18 cellular contexts compared by ENCODE assay signal in the genomic region with DNA sequence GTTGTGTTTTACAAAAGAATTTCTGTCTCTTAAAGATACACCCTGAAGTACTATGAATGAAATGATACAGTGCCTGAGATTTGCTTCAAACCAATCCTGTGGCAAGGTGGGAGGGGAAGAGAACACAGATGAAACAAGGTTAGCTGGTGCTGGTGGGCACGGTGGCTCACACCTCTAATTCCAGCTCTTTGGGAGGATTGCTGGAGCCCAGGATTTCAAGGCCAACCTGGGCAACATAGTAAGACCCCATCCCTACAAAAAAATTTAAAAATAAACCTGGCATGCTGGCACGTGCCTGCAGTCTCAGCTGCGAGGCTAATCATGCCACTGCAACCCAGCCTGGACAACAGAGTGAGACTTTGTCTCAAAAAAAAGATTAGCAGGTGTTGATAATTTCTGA.
DNase-seq lines count a peak whose midpoint lies in the region; ATAC-seq, FAIRE-seq and TF ChIP-seq lines count a peak whose summit lies in the region.
"Had no signal": no experiment of that assay in that cellular context is flagged by ENCODE, and none has a peak within 500 bp of the region (broad histone marks: within the 10 kb centered on the region; RNA-seq: fewer than 3 reads in every experiment).

No MANE protein-coding gene starts in this region.

- BruUV-seq in HepG2 (replicated peaks; lab: Mats Ljungman, UMichigan) = no TSS peak

- WGBS in HepG2 (ENCODE audit: low lambda C conversion rate) = 6% methylated on average over 3 of the region's 3 CpGs
- WGBS in right lobe of liver (ENCODE audit: insufficient coverage, low coverage, low lambda C conversion rate, missing lambda C conversion rate) = 44% methylated on average over 2 of the region's 3 CpGs
- 60 to 80% methylated on average over 3 of the region's 3 CpGs for WGBS in thyroid gland, 2 donors

- TF ChIP-seq EP300 in HepG2 (IDR thresholded peaks at IDR 0.05; ENCODE audit: low read depth in 2 of 2, low read length in 2 of 2) (no peak), HepG2 (CRISPR knock-in tag; IDR thresholded peaks at IDR 0.05; ENCODE audit: borderline replicate concordance) (no peak)

- H3K4me3 ChIP-seq in HepG2 (replicated peaks in 1 of 3; ENCODE audit: insufficient read depth in 1 of 3, low read depth in 2 of 3, low read length in 3 of 3) = no peak overlapping the region
- no peak overlapping the region for H3K4me3 ChIP-seq in right lobe of liver
- H3K4me3 ChIP-seq in HEK293 (ENCODE audit: low read depth, low read length) = no peak overlapping the region
- H3K4me3 ChIP-seq in thyroid gland (replicated peaks in 1 of 3) = no peak overlapping the region
- no peak overlapping the region for H3K4me3 ChIP-seq in foreskin fibroblast (ENCODE audit: low read depth in 1 of 2, low read length in 2 of 2)

- H3K27ac Mint-ChIP-seq in WTC11 = no peak overlapping the region
- H3K27ac Mint-ChIP-seq: CD4-positive, alpha-beta memory T cell had no signal

- H3K4me2 ChIP-seq in HepG2 (ENCODE audit: low read depth, low read length) = no peak overlapping the region
- H3K4me2 ChIP-seq: KMS-11 had no signal

- in situ Hi-C loops in HepG2 (cut with HindIII; ENCODE audit: extremely low pct_ligation_motif_present, low pct_unique_long_range_greater_than_20kb) = no loop called here
- in situ Hi-C loops in GM13977 (cut with MboI; ENCODE audit: low pct_unique_long_range_greater_than_20kb, low sequenced_read_pairs, unreplicated experiment) = no loop called here

- H3K9ac ChIP-seq in HepG2 (ENCODE audit: insufficient read depth, low read depth, low read length) = no peak overlapping the region
- H3K9ac ChIP-seq: KMS-11 had no signal

- H3K9me3 ChIP-seq in HepG2 (ENCODE audit: low read length) (no peaks in the 10 kb centered on the region), right lobe of liver (no peaks in the 10 kb centered on the region), HEK293 (ENCODE audit: control insufficient read depth, insufficient read depth, low read depth, low read length) (no peaks in the 10 kb centered on the region), thyroid gland (no peaks in the 10 kb centered on the region)
- H3K9me3 ChIP-seq: BE2C had no signal

- H2AFZ ChIP-seq in HepG2 (ENCODE audit: low read length) = no peak overlapping the region

- FAIRE-seq in HepG2 (lab: Jason Lieb, UNC) = no peak
- FAIRE-seq: A204.1, GM12892, H1 had no signal

- no peak overlapping the region for H3K27ac ChIP-seq in HepG2 (ENCODE audit: extremely low read length, insufficient read depth, low read length)
- no peak overlapping the region for H3K27ac ChIP-seq in right lobe of liver
- no peak overlapping the region for H3K27ac ChIP-seq in HEK293 (ENCODE audit: extremely low read depth, low read depth, low read length)
- H3K27ac ChIP-seq in thyroid gland = peak overlapping the region; percentile 64 to 88 (median 79)
- H3K27ac ChIP-seq: C4-2B, KMS-11 had no signal

- no peaks in the 10 kb centered on the region for H3K36me3 ChIP-seq in HepG2 (replicated peaks in 1 of 2; ENCODE audit: control insufficient read depth in 1 of 2, insufficient read depth in 2 of 2, low read length in 2 of 2)
- no peaks in the 10 kb centered on the region for H3K36me3 ChIP-seq in right lobe of liver
- no peaks in the 10 kb centered on the region for H3K36me3 ChIP-seq in HEK293 (ENCODE audit: control insufficient read depth in 2 of 2, insufficient read depth in 1 of 2, low read length in 2 of 2)
- no peaks in the 10 kb centered on the region for H3K36me3 ChIP-seq in thyroid gland
- H3K36me3 ChIP-seq: BE2C had no signal

- DNase-seq in HepG2 (ENCODE audit: low spot score) (no peak), right lobe of liver (no peak), WTC11 (ENCODE audit: low spot score) (no peak), thyroid gland (no peak), NCI-H82 treated with DMSO at 0.1 percent for 48 hours (lab: John Stamatoyannopoulos, UW; ENCODE audit: unreplicated experiment) (no peak), foreskin fibroblast (no peak), GM13977 (ENCODE audit: low spot score) (no peak)
- DNase-seq: ACHN; CD4-positive, alpha-beta memory T cell; GDM1; H9 had no signal

- no peaks in the 10 kb centered on the region for H3K27me3 Mint-ChIP-seq in WTC11 (ENCODE audit: low read depth)

- intact Hi-C loops in HepG2 (cut with micrococcal nuclease; ENCODE audit: unreplicated experiment) = no loop called here
- intact Hi-C loops in right lobe of liver (cut with DNase I) = no loop called here
- intact Hi-C loops in thyroid gland (cut with DNase I) = no loop called here

- no peaks in the 10 kb centered on the region for H4K20me1 ChIP-seq in HepG2 (ENCODE audit: insufficient read depth, low read length)

- H3K4me1 ChIP-seq in HepG2 (ENCODE audit: insufficient read depth, low read length) (peaks cover 12% of the 10 kb centered on the region), right lobe of liver (no peaks in the 10 kb centered on the region), HEK293 (ENCODE audit: control insufficient read depth, insufficient read depth, low read length) (no peaks in the 10 kb centered on the region), thyroid gland (peaks cover 15 to 19% of the 10 kb centered on the region in 2 donors)
- H3K4me1 ChIP-seq: BE2C had no signal

- peaks cover 5 to 13% of the 10 kb centered on the region in 2 experiments; a peak in 3 of 5 replicates for H3K27me3 ChIP-seq in HepG2 (ENCODE audit: control insufficient read depth in 1 of 2, insufficient read depth in 2 of 2, low read length in 2 of 2)
- no peaks in the 10 kb centered on the region for H3K27me3 ChIP-seq in right lobe of liver
- no peaks in the 10 kb centered on the region for H3K27me3 ChIP-seq in thyroid gland
- H3K27me3 ChIP-seq: BE2C had no signal

- TF ChIP-seq POLR2A in HepG2 (IDR thresholded peaks at IDR 0.05; ENCODE audit: insufficient read depth in 1 of 2, low read depth in 2 of 2, low read length in 2 of 2) = no peak
- no peak for TF ChIP-seq POLR2A in right lobe of liver (IDR thresholded peaks at IDR 0.05)
- no peak for TF ChIP-seq POLR2A in thyroid gland (IDR thresholded peaks at IDR 0.05)

- no peaks in the 10 kb centered on the region for H3K9me3 Mint-ChIP-seq in WTC11
- H3K9me3 Mint-ChIP-seq: CD4-positive, alpha-beta memory T cell; H9 had no signal

- CTCF ChIA-PET in HepG2 (lab: Yijun Ruan, JAX; ENCODE audit: low intra/inter-chr PET ratio, low total read pairs) (no interaction called here), HEK293 (lab: Yijun Ruan, JAX) (no interaction called here), WTC11 (lab: Charles Lee) (interaction anchor here (1.0 to 1.5 kb wide), 3 partner anchors 20 to 29 kb away, joined by 4 to 7 read pairs (median 5); no protein-coding TSS in a partner anchor)

- TF ChIP-seq RAD21 in HepG2 (CRISPR knock-in tag; IDR thresholded peaks at IDR 0.05) = no peak

- no peak overlapping the region for H3K4me3 Mint-ChIP-seq in WTC11
- H3K4me3 Mint-ChIP-seq: CD4-positive, alpha-beta memory T cell; H9 had no signal

- TF ChIP-seq CTCF in HepG2 (CRISPR knock-in tag; IDR thresholded peaks at IDR 0.05) (no peak), right lobe of liver (IDR thresholded peaks at IDR 0.05) (no peak), HEK293 (tag by site-specific recombination; IDR thresholded peaks at IDR 0.05) (no peak), WTC11 (IDR thresholded peaks at IDR 0.05) (no peak), thyroid gland (IDR thresholded peaks at IDR 0.05) (no peak), foreskin fibroblast (IDR thresholded peaks at IDR 0.05; ENCODE audit: low read depth, low read length) (no peak), GM13977 (IDR thresholded peaks at IDR 0.05; ENCODE audit: extremely low read depth, insufficient read depth, missing control alignments) (no peak)

- POLR2A ChIA-PET in HepG2 (lab: Yijun Ruan, JAX) = interaction anchor here (0.7 kb wide), 1 partner anchor 31 kb away, joined by 3 read pairs; no protein-coding TSS in a partner anchor
- POLR2A ChIA-PET in HEK293 (lab: Yijun Ruan, JAX) = no interaction called here
- POLR2A ChIA-PET in WTC11 (lab: Charles Lee) = interaction anchor here (0.6 to 0.7 kb wide), 2 partner anchors 192 to 575 kb away, joined by 3 to 5 read pairs; no protein-coding TSS in a partner anchor

- H3K4me1 Mint-ChIP-seq in WTC11 = peaks cover 12% of the 10 kb centered on the region

- no peaks in the 10 kb centered on the region for H3K79me2 ChIP-seq in HepG2 (ENCODE audit: insufficient read depth, low read length)

- ATAC-seq in HepG2 (no peak), right lobe of liver (no peak), WTC11 (no peak)

- H3K36me3 Mint-ChIP-seq in WTC11 = no peaks in the 10 kb centered on the region
- H3K36me3 Mint-ChIP-seq: CD4-positive, alpha-beta memory T cell had no signal

TF ChIP-seq in HEK293, 187 proteins besides CTCF, POLR2A, EP300 and RAD21:
- TF ChIP-seq ZBTB8A (tag by site-specific recombination; IDR thresholded peaks at IDR 0.05) (no peak), YY2 (tag by site-specific recombination; IDR thresholded peaks at IDR 0.05) (no peak), ZNF548 (tag by site-specific recombination; IDR thresholded peaks at IDR 0.05) (no peak), ZNF121 (tag by site-specific recombination; IDR thresholded peaks at IDR 0.05) (peak; percentile 55; the same call in 1 of the 2 replicates)

TF ChIP-seq in WTC11, 78 proteins besides CTCF, POLR2A, EP300 and RAD21:
- TF ChIP-seq, protein P1, sequence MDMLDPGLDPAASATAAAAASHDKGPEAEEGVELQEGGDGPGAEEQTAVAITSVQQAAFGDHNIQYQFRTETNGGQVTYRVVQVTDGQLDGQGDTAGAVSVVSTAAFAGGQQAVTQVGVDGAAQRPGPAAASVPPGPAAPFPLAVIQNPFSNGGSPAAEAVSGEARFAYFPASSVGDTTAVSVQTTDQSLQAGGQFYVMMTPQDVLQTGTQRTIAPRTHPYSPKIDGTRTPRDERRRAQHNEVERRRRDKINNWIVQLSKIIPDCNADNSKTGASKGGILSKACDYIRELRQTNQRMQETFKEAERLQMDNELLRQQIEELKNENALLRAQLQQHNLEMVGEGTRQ (CRISPR knock-in tag; IDR thresholded peaks at IDR 0.05) = no peak
- TF ChIP-seq ZNF121 (CRISPR knock-in tag; IDR thresholded peaks at IDR 0.05) = peak; percentile 68; the same call in 1 of the 2 replicates

Comparison
In these comparisons a context has a peak if more than half of its experiments do, and no peak if none do; other contexts are left out.
1. H3K27ac ChIP-seq: peak in thyroid gland (3 of 3); none in HepG2 (single experiment), right lobe of liver (0 of 3) and HEK293 (single experiment).